In genomic region chr19:57850553-57851017, GRCh38 we compare ENCODE assay signal across 8 cellular contexts. TPM values are rescaled to one million over a fixed set of nuclear protein-coding genes. Genes with fewer than 3 reads are reported as not detected.
DNase-seq lines count a peak whose midpoint lies in the region; ATAC-seq and TF ChIP-seq lines count a peak whose summit lies in the region.

No MANE protein-coding gene starts in this region.

- H3K36me3 Mint-ChIP-seq in endodermal cell (ENCODE audit: low read depth), result peaks cover 46% of the 10 kb centered on the region
- H3K36me3 Mint-ChIP-seq in natural killer cell treated with Interleukin-12 subunit alpha and Interleukin-12 subunit beta and Interleukin-15 and Interleukin-18, amount 100 ng/mL, for 72 hours, result peaks cover 23% of the 10 kb centered on the region

- ATAC-seq in Right ventricle myocardium inferior (no peak), HG03135 (IDR thresholded peaks at IDR 0.05; ENCODE audit: unreplicated experiment) (no peak)
- no peak for ATAC-seq in natural killer cell treated with Interleukin-12 subunit alpha and Interleukin-12 subunit beta and Interleukin-15 and Interleukin-18, amount 100 ng/mL, for 72 hours

- peak overlapping the region; percentile 93 for H3K27ac Mint-ChIP-seq in endodermal cell
- peak overlapping the region; percentile 90 to 96 for H3K27ac Mint-ChIP-seq in natural killer cell treated with Interleukin-12 subunit alpha and Interleukin-12 subunit beta and Interleukin-15 and Interleukin-18, amount 100 ng/mL, for 72 hours

- intact Hi-C loops in Right ventricle myocardium inferior (cut with DNase I) (no loop called here), posterior cingulate gyrus (cut with DNase I) (no loop called here)

- H3K27me3 ChIP-seq in cardiac muscle cell (no peaks in the 10 kb centered on the region), SJSA1 (replicated peaks) (no peaks in the 10 kb centered on the region), endodermal cell (ENCODE audit: control insufficient read depth, insufficient read depth, low read length, poor library complexity, severe bottlenecking) (no peaks in the 10 kb centered on the region)

- H3K36me3 ChIP-seq in cardiac muscle cell (no peaks in the 10 kb centered on the region), SJSA1 (peaks cover 34% of the 10 kb centered on the region), endodermal cell (ENCODE audit: control insufficient read depth, insufficient read depth, low read length) (peaks cover 43% of the 10 kb centered on the region)

- peak in 1 of 2 donors; percentile 42 for DNase-seq in cardiac muscle cell (ENCODE audit: low read depth in 1 of 2, low spot score in 1 of 2)
- DNase-seq in Right ventricle myocardium inferior (ENCODE audit: missing footprints), result no peak
- DNase-seq in SJSA1 (ENCODE audit: low read depth in 1 of 2, low spot score in 2 of 2), result peak in 1 of 2 experiments; percentile 45
- DNase-seq in endodermal cell, result peak; percentile 72
- DNase-seq in natural killer cell treated with Interleukin-12 subunit alpha and Interleukin-12 subunit beta and Interleukin-15 and Interleukin-18, amount 100 ng/mL, for 72 hours (ENCODE audit: low spot score), result no peak
- no peak for DNase-seq in NCI-H446 treated with DMSO at 0.1 percent for 48 hours (lab: John Stamatoyannopoulos, UW)
- DNase-seq in posterior cingulate gyrus, result no peak

- no peaks in the 10 kb centered on the region for H3K4me1 ChIP-seq in cardiac muscle cell (ENCODE audit: low read depth)
- peaks cover 4% of the 10 kb centered on the region; the same call in 1 of the 2 replicates for H3K4me1 ChIP-seq in SJSA1 (replicated peaks)
- no peaks in the 10 kb centered on the region for H3K4me1 ChIP-seq in endodermal cell (ENCODE audit: control insufficient read depth, insufficient read depth, low read length)

- no peaks in the 10 kb centered on the region for H3K9me3 Mint-ChIP-seq in endodermal cell
- H3K9me3 Mint-ChIP-seq in natural killer cell treated with Interleukin-12 subunit alpha and Interleukin-12 subunit beta and Interleukin-15 and Interleukin-18, amount 100 ng/mL, for 72 hours, result no peaks in the 10 kb centered on the region

- TF ChIP-seq CTCF in cardiac muscle cell (IDR thresholded peaks at IDR 0.05; ENCODE audit: low read depth, low read length) (no peak), endodermal cell (conservative IDR thresholded peaks at IDR 0.05) (no peak)

- 22 to 46% methylated on average over 7 to 11 of the region's 11 CpGs for WGBS in endodermal cell (ENCODE audit: insufficient coverage in 1 of 2, insufficient read length in 1 of 2), 2 experiments

- no peaks in the 10 kb centered on the region for H3K9me3 ChIP-seq in cardiac muscle cell (ENCODE audit: low read depth)
- H3K9me3 ChIP-seq in SJSA1 (replicated peaks), result no peaks in the 10 kb centered on the region
- no peaks in the 10 kb centered on the region for H3K9me3 ChIP-seq in endodermal cell (ENCODE audit: control insufficient read depth, low read length)

- H3K27me3 Mint-ChIP-seq in endodermal cell (ENCODE audit: insufficient read depth), result no peaks in the 10 kb centered on the region
- no peaks in the 10 kb centered on the region for H3K27me3 Mint-ChIP-seq in natural killer cell treated with Interleukin-12 subunit alpha and Interleukin-12 subunit beta and Interleukin-15 and Interleukin-18, amount 100 ng/mL, for 72 hours

- H3K4me1 Mint-ChIP-seq in endodermal cell, result peaks cover 21% of the 10 kb centered on the region
- peaks cover 23 to 24% of the 10 kb centered on the region in 2 donors for H3K4me1 Mint-ChIP-seq in natural killer cell treated with Interleukin-12 subunit alpha and Interleukin-12 subunit beta and Interleukin-15 and Interleukin-18, amount 100 ng/mL, for 72 hours (ENCODE audit: low read depth in 2 of 2)

- H3K9ac ChIP-seq in endodermal cell (ENCODE audit: extremely low read depth, low read length, poor library complexity, severe bottlenecking), result peak overlapping the region; percentile 94

- H3K27ac ChIP-seq in cardiac muscle cell, result peak overlapping the region; percentile 64
- peak overlapping the region; percentile 44 for H3K27ac ChIP-seq in SJSA1
- H3K27ac ChIP-seq in endodermal cell (ENCODE audit: low read depth, low read length), result peak overlapping the region; percentile 54

- peak overlapping the region; percentile 77 for H3K4me3 Mint-ChIP-seq in endodermal cell
- peak overlapping the region; percentile 97 for H3K4me3 Mint-ChIP-seq in natural killer cell treated with Interleukin-12 subunit alpha and Interleukin-12 subunit beta and Interleukin-15 and Interleukin-18, amount 100 ng/mL, for 72 hours

- peak overlapping the region; percentile 41 for H3K4me3 ChIP-seq in cardiac muscle cell
- H3K4me3 ChIP-seq in SJSA1, result peak overlapping the region; percentile 51
- peak overlapping the region; percentile 97 for H3K4me3 ChIP-seq in endodermal cell (ENCODE audit: low read length)

RNA-seq across cellular contexts. Expression of gene ZNF587, which starts 0.9 kb away (rescaled TPM):
- total RNA-seq in cardiac muscle cell (14.0 and 17.2 TPM in 2 replicates), Right ventricle myocardium inferior (16.4 TPM), endodermal cell (10 to 100 TPM; 64.1 to 98.1 TPM)
- 12.6 and 22.6 TPM in 2 replicates for polyA plus RNA-seq in cardiac muscle cell
- 12.3 and 13.3 TPM in 2 replicates for total RNA-seq in SJSA1 (2014; rRNA removed; shearing (Covaris generic))
- 24.8 TPM for polyA plus RNA-seq in endodermal cell (2013, experiment 1 of 2)
- polyA plus RNA-seq in endodermal cell (2013, experiment 2 of 2), result 24.7 TPM
- total RNA-seq in natural killer cell treated with Interleukin-12 subunit alpha and Interleukin-12 subunit beta and Interleukin-15 and Interleukin-18, amount 100 ng/mL, for 72 hours, result 10 to 100 TPM; 34.5 to 72.5 TPM

RNA-seq across cellular contexts. Expression of gene ZNF587B, which starts 20.5 kb away (rescaled TPM):
- total RNA-seq in cardiac muscle cell (8.5 and 12.9 TPM in 2 replicates), Right ventricle myocardium inferior (7.5 TPM), endodermal cell (10 to 100 TPM; 37.0 to 39.9 TPM)
- 2.8 and 3.1 TPM in 2 replicates for polyA plus RNA-seq in cardiac muscle cell
- total RNA-seq in SJSA1 (2014; rRNA removed; shearing (Covaris generic)), result 11.4 and 13.6 TPM in 2 replicates
- polyA plus RNA-seq in endodermal cell (2013, experiment 1 of 2), result 9.2 TPM
- 8.9 TPM for polyA plus RNA-seq in endodermal cell (2013, experiment 2 of 2)
- 10 to 100 TPM; 19.2 to 43.2 TPM for total RNA-seq in natural killer cell treated with Interleukin-12 subunit alpha and Interleukin-12 subunit beta and Interleukin-15 and Interleukin-18, amount 100 ng/mL, for 72 hours

RNA-seq across cellular contexts. Expression of gene ZNF552, which starts 35.9 kb away (rescaled TPM):
- total RNA-seq in cardiac muscle cell (3.8 and 6.6 TPM in 2 replicates), Right ventricle myocardium inferior (4.7 TPM), endodermal cell (10 to 100 TPM; 17.4 to 18.8 TPM)
- polyA plus RNA-seq in cardiac muscle cell, result 10.5 and 13.4 TPM in 2 replicates
- 3.3 and 3.5 TPM in 2 replicates for total RNA-seq in SJSA1 (2014; rRNA removed; shearing (Covaris generic))
- 4.9 TPM for polyA plus RNA-seq in endodermal cell (2013, experiment 1 of 2)
- 6.5 TPM for polyA plus RNA-seq in endodermal cell (2013, experiment 2 of 2)
- total RNA-seq in natural killer cell treated with Interleukin-12 subunit alpha and Interleukin-12 subunit beta and Interleukin-15 and Interleukin-18, amount 100 ng/mL, for 72 hours, result 10 to 100 TPM in 1 of 2 donors, 1 to 10 TPM in 1; 6.8 to 10.9 TPM

RNA-seq across cellular contexts. Expression of gene ZNF814, which starts 38.3 kb away (rescaled TPM):
- total RNA-seq in cardiac muscle cell, result 13.6 and 14.8 TPM in 2 replicates
- 32.4 and 45.7 TPM in 2 replicates for polyA plus RNA-seq in cardiac muscle cell
- 12.7 TPM for total RNA-seq in Right ventricle myocardium inferior
- total RNA-seq in SJSA1 (2014; rRNA removed; shearing (Covaris generic)), result 1.1 and 10.2 TPM in 2 replicates
- total RNA-seq in endodermal cell, result 10 to 100 TPM; 54.7 to 63.0 TPM
- polyA plus RNA-seq in endodermal cell (2013, experiment 1 of 2), result 25.6 TPM
- polyA plus RNA-seq in endodermal cell (2013, experiment 2 of 2), result 25.0 TPM
- 10 to 100 TPM; 18.9 to 22.4 TPM for total RNA-seq in natural killer cell treated with Interleukin-12 subunit alpha and Interleukin-12 subunit beta and Interleukin-15 and Interleukin-18, amount 100 ng/mL, for 72 hours

Comparison
In these comparisons a context has a peak if more than half of its experiments do, and no peak if none do; other contexts are left out.
1. H3K4me3 ChIP-seq: peak in every context shown above with its lines; median percentile 97 in endodermal cell; 51 in SJSA1; 41 in cardiac muscle cell.